In the genomic region with DNA sequence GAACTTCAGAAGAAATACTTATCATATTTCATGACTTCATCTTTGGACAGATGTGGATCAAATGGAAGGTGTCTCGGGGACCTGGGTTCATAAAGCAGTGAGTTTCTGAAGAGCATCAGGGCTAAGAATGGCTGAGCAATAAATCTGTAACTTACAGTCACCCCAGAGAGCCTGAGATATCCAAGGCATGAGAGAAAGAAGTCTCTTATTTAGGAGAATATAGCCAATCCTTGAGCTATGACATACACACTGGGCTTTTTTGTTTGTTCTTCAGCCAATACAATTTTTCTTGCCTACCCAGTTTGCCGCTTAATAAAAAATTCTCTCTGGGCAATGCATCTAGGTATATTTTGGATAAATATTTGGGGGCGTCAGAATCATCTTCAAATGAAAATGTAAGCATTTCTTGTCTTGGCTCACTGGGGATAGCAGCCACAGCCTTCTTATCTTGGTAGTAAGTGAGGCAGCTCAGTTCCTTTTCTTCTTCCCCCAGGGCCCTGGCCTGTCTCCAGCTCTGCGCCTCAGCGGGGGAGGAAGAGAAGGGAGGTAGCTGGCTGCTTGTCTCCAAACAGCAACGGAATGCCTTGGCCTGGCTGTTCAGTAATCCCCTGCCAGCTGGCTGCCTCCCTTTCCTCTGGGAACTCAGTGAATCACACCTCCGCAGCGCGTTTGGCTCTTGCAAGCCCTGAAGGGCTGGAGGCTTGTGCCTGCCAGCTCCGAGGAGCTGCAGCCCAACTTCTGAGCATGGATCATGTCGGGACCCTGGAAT, we compare ENCODE assay signal across 1 cellular context.
A peak's percentile ranks its signal among the peaks of the same experiment; 100 is the strongest.
TF ChIP-seq lines count a peak whose summit lies in the region.

No MANE protein-coding gene starts in this region.

TF ChIP-seq in SK-N-SH, 30 proteins besides CTCF, POLR2A, EP300 and RAD21 (continued from another document):
- TF ChIP-seq ZBTB33 (IDR thresholded peaks at IDR 0.05; ENCODE audit: borderline replicate concordance, low read depth): peak; percentile 77
- no peak for TF ChIP-seq EZH2phosphoT487 (IDR thresholded peaks at IDR 0.05; ENCODE audit: borderline replicate concordance, low read depth)
- no peak for TF ChIP-seq RFX5 (IDR thresholded peaks at IDR 0.05; ENCODE audit: low read length)
- TF ChIP-seq, protein P1, sequence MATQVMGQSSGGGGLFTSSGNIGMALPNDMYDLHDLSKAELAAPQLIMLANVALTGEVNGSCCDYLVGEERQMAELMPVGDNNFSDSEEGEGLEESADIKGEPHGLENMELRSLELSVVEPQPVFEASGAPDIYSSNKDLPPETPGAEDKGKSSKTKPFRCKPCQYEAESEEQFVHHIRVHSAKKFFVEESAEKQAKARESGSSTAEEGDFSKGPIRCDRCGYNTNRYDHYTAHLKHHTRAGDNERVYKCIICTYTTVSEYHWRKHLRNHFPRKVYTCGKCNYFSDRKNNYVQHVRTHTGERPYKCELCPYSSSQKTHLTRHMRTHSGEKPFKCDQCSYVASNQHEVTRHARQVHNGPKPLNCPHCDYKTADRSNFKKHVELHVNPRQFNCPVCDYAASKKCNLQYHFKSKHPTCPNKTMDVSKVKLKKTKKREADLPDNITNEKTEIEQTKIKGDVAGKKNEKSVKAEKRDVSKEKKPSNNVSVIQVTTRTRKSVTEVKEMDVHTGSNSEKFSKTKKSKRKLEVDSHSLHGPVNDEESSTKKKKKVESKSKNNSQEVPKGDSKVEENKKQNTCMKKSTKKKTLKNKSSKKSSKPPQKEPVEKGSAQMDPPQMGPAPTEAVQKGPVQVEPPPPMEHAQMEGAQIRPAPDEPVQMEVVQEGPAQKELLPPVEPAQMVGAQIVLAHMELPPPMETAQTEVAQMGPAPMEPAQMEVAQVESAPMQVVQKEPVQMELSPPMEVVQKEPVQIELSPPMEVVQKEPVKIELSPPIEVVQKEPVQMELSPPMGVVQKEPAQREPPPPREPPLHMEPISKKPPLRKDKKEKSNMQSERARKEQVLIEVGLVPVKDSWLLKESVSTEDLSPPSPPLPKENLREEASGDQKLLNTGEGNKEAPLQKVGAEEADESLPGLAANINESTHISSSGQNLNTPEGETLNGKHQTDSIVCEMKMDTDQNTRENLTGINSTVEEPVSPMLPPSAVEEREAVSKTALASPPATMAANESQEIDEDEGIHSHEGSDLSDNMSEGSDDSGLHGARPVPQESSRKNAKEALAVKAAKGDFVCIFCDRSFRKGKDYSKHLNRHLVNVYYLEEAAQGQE (IDR thresholded peaks at IDR 0.05; ENCODE audit: low read depth, low read length): peak; percentile 73
